In the genomic region with DNA sequence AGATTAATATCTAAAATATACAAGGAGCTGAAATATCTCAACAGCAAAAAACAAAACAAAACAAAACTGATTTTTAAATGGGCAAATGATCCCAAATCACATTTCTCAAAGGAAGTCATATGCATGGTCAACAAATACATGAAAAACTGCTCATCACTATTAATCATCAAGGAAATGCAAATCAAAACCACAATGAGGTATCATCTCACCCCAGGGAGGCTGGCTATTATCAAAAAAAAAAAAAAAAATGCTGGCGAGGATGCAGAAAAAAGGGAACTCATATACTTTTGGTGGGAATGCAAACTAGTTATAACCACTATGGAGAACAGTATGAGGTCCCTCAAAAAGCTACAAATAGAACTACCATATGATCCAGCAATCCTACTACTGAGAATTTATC, we compare ENCODE assay signal across 15 cellular contexts. TPM values are rescaled to one million over a fixed set of nuclear protein-coding genes. Genes with fewer than 3 reads are reported as not detected.
DNase-seq lines count a peak whose midpoint lies in the region; ATAC-seq and TF ChIP-seq lines count a peak whose summit lies in the region.
"Had no signal": no experiment of that assay in that cellular context is flagged by ENCODE, and none has a peak within 500 bp of the region (broad histone marks: within the 10 kb centered on the region; RNA-seq: fewer than 3 reads in every experiment).

No MANE protein-coding gene starts in this region.

- H3K9me3 Mint-ChIP-seq in activated B cell treated with CpG ODN at 0.5 μM for 24 hours (peaks cover 4% of the 10 kb centered on the region), endodermal cell (no peaks in the 10 kb centered on the region)

- H3K36me3 ChIP-seq in DOHH2 (ENCODE audit: control insufficient read depth, low read length) (no peaks in the 10 kb centered on the region), endodermal cell (ENCODE audit: control insufficient read depth, insufficient read depth, low read length) (no peaks in the 10 kb centered on the region)
- H3K36me3 ChIP-seq: cardiac muscle cell had no signal

- no peak for TF ChIP-seq CTCF in DOHH2 (IDR thresholded peaks at IDR 0.05; ENCODE audit: low read depth, low read length, poor library complexity, severe bottlenecking)
- TF ChIP-seq CTCF in activated B cell treated with CpG ODN at 0.5 μM for 24 hours (IDR thresholded peaks at IDR 0.05): no peak
- no peak for TF ChIP-seq CTCF in endodermal cell (conservative IDR thresholded peaks at IDR 0.05)
- TF ChIP-seq CTCF in coronary artery (IDR thresholded peaks at IDR 0.05): no peak

- peaks cover 51% of the 10 kb centered on the region for H3K4me1 Mint-ChIP-seq in activated B cell treated with CpG ODN at 0.5 μM for 24 hours
- H3K4me1 Mint-ChIP-seq in endodermal cell: peaks cover 14% of the 10 kb centered on the region

- POLR2A ChIA-PET in activated B cell treated with CpG ODN at 0.5 μM for 24 hours (lab: Charles Lee): no interaction called here

- H3K27me3 ChIP-seq in DOHH2 (ENCODE audit: control insufficient read depth, low read length) (no peaks in the 10 kb centered on the region), endodermal cell (ENCODE audit: control insufficient read depth, insufficient read depth, low read length, poor library complexity, severe bottlenecking) (no peaks in the 10 kb centered on the region)
- H3K27me3 ChIP-seq: cardiac muscle cell had no signal

- H3K79me2 ChIP-seq in DOHH2 (ENCODE audit: control insufficient read depth, low read length): peaks cover 91% of the 10 kb centered on the region

- H3K4me1 ChIP-seq in DOHH2 (ENCODE audit: control insufficient read depth, low read length) (peaks cover 31% of the 10 kb centered on the region), endodermal cell (ENCODE audit: control insufficient read depth, insufficient read depth, low read length) (no peaks in the 10 kb centered on the region)

- no peaks in the 10 kb centered on the region for H3K9me2 ChIP-seq in DOHH2 (replicated peaks; ENCODE audit: control insufficient read depth, low read length)

- DNase-seq in activated B cell treated with CpG ODN at 0.5 μM for 24 hours (no peak), iris pigment epithelial cell (ENCODE audit: low read depth) (peak; percentile 53), endodermal cell (no peak), coronary artery (ENCODE audit: low spot score) (no peak), NCI-H1694 (lab: John Stamatoyannopoulos, UW) (no peak)
- DNase-seq: activated CD4-positive, alpha-beta T cell treated with anti-CD3 and anti-CD28 coated beads for 1 hour; KG1; mesendoderm; NCI-H2081 treated with DMSO at 0.1 percent for 48 hours; occipital lobe had no signal

- ATAC-seq in HG03342 (IDR thresholded peaks at IDR 0.05; ENCODE audit: unreplicated experiment): peak; percentile 47
- ATAC-seq in activated B cell treated with CpG ODN at 0.5 μM for 24 hours (ENCODE audit: low read depth): peak; percentile 61
- ATAC-seq in GM19455 (IDR thresholded peaks at IDR 0.05; ENCODE audit: unreplicated experiment): no peak

- H3K4me2 ChIP-seq in DOHH2 (ENCODE audit: low read length): peak overlapping the region; percentile 17

- no peak overlapping the region for H3K9ac ChIP-seq in endodermal cell (ENCODE audit: extremely low read depth, low read length, poor library complexity, severe bottlenecking)

- H3K9me3 ChIP-seq in DOHH2 (ENCODE audit: control insufficient read depth, insufficient read depth, low read length) (no peaks in the 10 kb centered on the region), endodermal cell (ENCODE audit: control insufficient read depth, low read length) (no peaks in the 10 kb centered on the region)

- H3F3A ChIP-seq in DOHH2 (ENCODE audit: control insufficient read depth, insufficient read depth): no peaks in the 10 kb centered on the region

- H3K27me3 Mint-ChIP-seq in activated B cell treated with CpG ODN at 0.5 μM for 24 hours: no peaks in the 10 kb centered on the region
- no peaks in the 10 kb centered on the region for H3K27me3 Mint-ChIP-seq in endodermal cell (ENCODE audit: insufficient read depth)

- H3K36me3 Mint-ChIP-seq in activated B cell treated with CpG ODN at 0.5 μM for 24 hours (ENCODE audit: low read depth) (peaks cover 4% of the 10 kb centered on the region), endodermal cell (ENCODE audit: low read depth) (no peaks in the 10 kb centered on the region)

- CTCF ChIA-PET in activated B cell treated with CpG ODN at 0.5 μM for 24 hours (lab: Charles Lee): interaction anchor here (0.6 kb wide), 1 partner anchor 1923 kb away, joined by 4 read pairs; no protein-coding TSS in a partner anchor

- no peak overlapping the region for H3K27ac ChIP-seq in DOHH2 (ENCODE audit: low read depth, low read length)
- H3K27ac ChIP-seq in endodermal cell (ENCODE audit: low read depth, low read length): no peak overlapping the region
- H3K27ac ChIP-seq in coronary artery: no peak overlapping the region
- H3K27ac ChIP-seq: cardiac muscle cell had no signal

- intact Hi-C loops in activated B cell treated with CpG ODN at 0.5 μM for 24 hours (cut with micrococcal nuclease): no loop called here

- H3K27ac Mint-ChIP-seq in activated B cell treated with CpG ODN at 0.5 μM for 24 hours (no peak overlapping the region), endodermal cell (no peak overlapping the region)
- H3K27ac Mint-ChIP-seq: activated T-helper 2 cell treated with anti-CD3 and anti-CD28 coated beads, Interferon-gamma antibody, Interleukin-2, Interleukin-4, amounts not matched to agents 10 μg/mL and 5 μg/mL and 100 μg/mL, durations not matched to agents 14 hours and 24 hours and 36 hours had no signal

- H3K4me3 ChIP-seq in DOHH2 (ENCODE audit: low read length) (no peak overlapping the region), endodermal cell (ENCODE audit: low read length) (no peak overlapping the region), coronary artery (no peak overlapping the region)
- H3K4me3 ChIP-seq: cardiac muscle cell had no signal

- WGBS in endodermal cell (ENCODE audit: insufficient coverage in 1 of 2, insufficient read length in 1 of 2), 2 experiments: 63% methylated on average over 1 of the region's 1 CpG; no CpG with 5 or more reads in 1 of the 2 experiments

- no peak overlapping the region for H3K4me3 Mint-ChIP-seq in activated B cell treated with CpG ODN at 0.5 μM for 24 hours
- H3K4me3 Mint-ChIP-seq in endodermal cell: no peak overlapping the region

- no peaks in the 10 kb centered on the region for H4K20me1 ChIP-seq in DOHH2 (ENCODE audit: control insufficient read depth, insufficient read depth, low read depth, low read length)

RNA-seq across cellular contexts. Expression of gene REPS1, which starts 34.6 kb away (rescaled TPM):
- total RNA-seq in activated B cell treated with CpG ODN at 0.5 μM for 24 hours: 44.8 and 58.8 TPM in 2 replicates
- 10 to 100 TPM; 33.0 to 34.1 TPM for total RNA-seq in endodermal cell
- polyA plus RNA-seq in endodermal cell (2013, experiment 1 of 2): 57.1 TPM
- polyA plus RNA-seq in endodermal cell (2013, experiment 2 of 2): 56.3 TPM
